Comparison of ENCODE assay signal across 33 cellular contexts in the genomic region with DNA sequence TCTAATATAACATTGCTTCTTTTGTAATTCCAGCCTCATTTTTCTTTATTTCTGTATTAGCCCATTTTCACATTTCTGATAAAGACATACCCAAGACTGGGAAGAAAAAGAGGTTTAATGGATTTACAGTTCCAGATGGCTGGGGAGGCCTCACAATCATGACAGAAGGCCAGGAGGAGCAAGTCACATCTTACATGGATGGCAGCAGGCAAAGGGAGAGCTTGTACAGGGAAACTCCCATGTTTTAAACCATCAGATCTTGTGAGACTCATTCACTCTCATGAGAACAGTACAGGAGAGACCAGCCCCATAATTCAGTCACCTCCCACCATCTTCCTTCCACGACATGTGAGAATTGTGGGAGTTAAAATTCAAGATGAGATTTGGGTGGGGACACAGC.
"Had no signal": no experiment of that assay in that cellular context is flagged by ENCODE, and none has a peak within 500 bp of the region (broad histone marks: within the 10 kb centered on the region; RNA-seq: fewer than 3 reads in every experiment).

No MANE protein-coding gene starts in this region.

- H3K4me1 ChIP-seq: adrenal gland, ascending aorta, body of pancreas, breast epithelium had no signal

- H3K36me3 ChIP-seq: adrenal gland, ascending aorta, brain microvascular endothelial cell, breast epithelium, cardiac muscle cell had no signal

- DNase-seq: activated effector memory CD4-positive, alpha-beta T cell treated with anti-CD3 and anti-CD28 coated beads, Interleukin-2, amount 50 U/mL, for 16 hours; activated effector memory CD4-positive, alpha-beta T cell treated with Interleukin-2 at 50 U/mL for 16 hours; activated gamma-delta T cell; activated gamma-delta T cell treated with Interleukin-2 at 50 U/mL for 16 hours; activated naive CD4-positive, alpha-beta T cell; activated naive CD4-positive, alpha-beta T cell treated with anti-CD3 and anti-CD28 coated beads for 36 hours; activated naive CD4-positive, alpha-beta T cell treated with anti-CD3 and anti-CD28 coated beads, Interleukin-2, amount 10 ng/mL, durations not matched to agents 7 days and 5 days; activated naive CD4-positive, alpha-beta T cell treated with anti-CD3 and anti-CD28 coated beads, Interleukin-2, amount 50 U/mL, for 16 hours; activated naive CD4-positive, alpha-beta T cell treated with Interleukin-2 at 50 U/mL for 16 hours; activated naive CD8-positive, alpha-beta T cell treated with anti-CD3 and anti-CD28 coated beads for 36 hours; activated naive CD8-positive, alpha-beta T cell treated with anti-CD3 and anti-CD28 coated beads, Interleukin-2, amount 10 ng/mL, durations not matched to agents 7 days and 5 days; activated naive CD8-positive, alpha-beta T cell treated with anti-CD3 and anti-CD28 coated beads, Interleukin-2, amount 50 U/mL, for 24 hours; activated T-cell treated with anti-CD3 and anti-CD28 coated beads, Interleukin-2, amount 50 U/mL, for 1 hour; activated T-cell treated with anti-CD3 and anti-CD28 coated beads, Interleukin-2, amount 50 U/mL, for 24 hours; activated T-cell treated with anti-CD3 and anti-CD28 coated beads, Interleukin-2, amount 50 U/mL, for 4 hours; activated T-cell treated with anti-CD3 and anti-CD28 coated beads, Interleukin-2, amount 50 U/mL, for 48 hours; activated T-cell treated with anti-CD3 and anti-CD28 coated beads, Interleukin-2, amount 50 U/mL, for 72 hours; adrenal gland; amniotic stem cell; amygdala; anterior cingulate cortex; aorta; body of pancreas; brain microvascular endothelial cell; caudate nucleus; central memory CD4-positive, alpha-beta T cell; cerebellar nuclear complex had no signal

- H3K4me3 ChIP-seq: adrenal gland, ascending aorta, body of pancreas, breast epithelium, cardiac muscle cell had no signal

- ATAC-seq: activated naive CD4-positive, alpha-beta T cell treated with anti-CD3 and anti-CD28 coated beads, Interleukin-2, amount 50 U/mL, for 72 hours; activated naive CD8-positive, alpha-beta T cell treated with anti-CD3 and anti-CD28 coated beads, Interleukin-2, amount 50 U/mL, for 24 hours; activated T-cell treated with anti-CD3 and anti-CD28 coated beads, Interleukin-2, amount 50 U/mL, for 4 hours; activated T-cell treated with anti-CD3 and anti-CD28 coated beads, Interleukin-2, amount 50 U/mL, for 72 hours; activated T-helper 17 cell treated with anti-CD3 and anti-CD28 coated beads, Interleukin-2, amount 50 U/mL, for 72 hours; body of pancreas had no signal

- H3K9me3 ChIP-seq: body of pancreas had no signal

- FAIRE-seq: bronchial epithelial cell had no signal

- H3K27ac ChIP-seq: adrenal gland, ascending aorta, body of pancreas, brain microvascular endothelial cell, breast epithelium, cardiac muscle cell had no signal

- H3K27me3 ChIP-seq: adrenal gland, ascending aorta, body of pancreas, brain microvascular endothelial cell, breast epithelium, cardiac muscle cell had no signal
